Comparison of ENCODE assay signal across 8 cellular contexts in genomic region chr6:128600397-128600951, GRCh38.
DNase-seq lines count a peak whose midpoint lies in the region; ATAC-seq, FAIRE-seq and TF ChIP-seq lines count a peak whose summit lies in the region.

No MANE protein-coding gene starts in this region.

- no peak overlapping the region for H2AFZ ChIP-seq in fibroblast of lung (ENCODE audit: low read length)

- H3K4me3 ChIP-seq in HFF-Myc (replicated peaks; ENCODE audit: low read depth, low read length): no peak overlapping the region
- H3K4me3 ChIP-seq in fibroblast of lung (replicated peaks in 1 of 4; ENCODE audit: control extremely low read depth in 1 of 4, insufficient read depth in 1 of 4, low read depth in 3 of 4, low read length in 4 of 4): no peak overlapping the region
- no peak overlapping the region for H3K4me3 ChIP-seq in kidney (ENCODE audit: low read length in 2 of 2)
- H3K4me3 ChIP-seq in testis: no peak overlapping the region

- H3K9me3 ChIP-seq in fibroblast of lung (ENCODE audit: control insufficient read depth, insufficient read depth, low read depth, low read length) (no peaks in the 10 kb centered on the region), kidney (ENCODE audit: control insufficient read depth in 1 of 2, low read length in 2 of 2) (no peaks in the 10 kb centered on the region), testis (no peaks in the 10 kb centered on the region)

- 57 to 67% methylated on average over 4 of the region's 4 CpGs for WGBS in testis, 2 donors

- H3K27ac ChIP-seq in fibroblast of lung (ENCODE audit: insufficient read depth, low read length) (peak overlapping the region; percentile 80), kidney (ENCODE audit: low read depth in 2 of 2, low read length in 2 of 2) (no peak overlapping the region), testis (no peak overlapping the region)

- H3K36me3 ChIP-seq in fibroblast of lung (ENCODE audit: control insufficient read depth, insufficient read depth, low read length) (no peaks in the 10 kb centered on the region), kidney (ENCODE audit: control insufficient read depth in 1 of 2, insufficient read depth in 2 of 2, low read length in 2 of 2) (no peaks in the 10 kb centered on the region), testis (ENCODE audit: low read depth, missing control alignments) (no peaks in the 10 kb centered on the region)

- FAIRE-seq in kidney (lab: Jason Lieb, UNC): no peak

- no peak for TF ChIP-seq POLR2A in testis (IDR thresholded peaks at IDR 0.05)

- ATAC-seq in GM18499 (IDR thresholded peaks at IDR 0.05; ENCODE audit: insufficient read depth, unreplicated experiment): peak; percentile 49

- H3K27me3 ChIP-seq in fibroblast of lung (ENCODE audit: control insufficient read depth, insufficient read depth, low read length): no peaks in the 10 kb centered on the region
- no peaks in the 10 kb centered on the region for H3K27me3 ChIP-seq in testis

- H3K4me2 ChIP-seq in fibroblast of lung (ENCODE audit: extremely low read depth, insufficient read depth, low read length): peak overlapping the region; percentile 58

- H3K4me1 ChIP-seq in fibroblast of lung (ENCODE audit: control insufficient read depth, extremely low read depth, insufficient read depth, low read length): peaks cover 14% of the 10 kb centered on the region
- H3K4me1 ChIP-seq in kidney (ENCODE audit: control insufficient read depth in 1 of 2, insufficient read depth in 1 of 2, low read depth in 1 of 2, low read length in 2 of 2): no peaks in the 10 kb centered on the region
- H3K4me1 ChIP-seq in testis: no peaks in the 10 kb centered on the region

- TF ChIP-seq CTCF in HFF-Myc (IDR thresholded peaks at IDR 0.05; ENCODE audit: low read depth, low read length, missing control alignments) (no peak), fibroblast of lung (conservative IDR thresholded peaks at IDR 0.05 in 1 of 2, IDR thresholded peaks at IDR 0.05 in 1 of 2; ENCODE audit: low read depth in 1 of 2, low read length in 2 of 2) (no peak), kidney (IDR thresholded peaks at IDR 0.05; ENCODE audit: borderline replicate concordance, extremely low read depth, insufficient read depth) (no peak), testis (IDR thresholded peaks at IDR 0.05) (no peak)

- H3K9ac ChIP-seq in fibroblast of lung (ENCODE audit: insufficient read depth, low read length) (no peak overlapping the region), kidney (ENCODE audit: low read length in 2 of 2) (no peak overlapping the region)

- no peaks in the 10 kb centered on the region for H3K79me2 ChIP-seq in fibroblast of lung (ENCODE audit: control insufficient read depth, insufficient read depth, low read length)

- H4K20me1 ChIP-seq in fibroblast of lung (ENCODE audit: control insufficient read depth, extremely low read depth, insufficient read depth, low read length): no peaks in the 10 kb centered on the region

- intact Hi-C loops in kidney (cut with DNase I): no loop called here
- intact Hi-C loops in testis (cut with DNase I; ENCODE audit: low total_unique reads): no loop called here

- DNase-seq in HFF-Myc (ENCODE audit: extremely low read depth, low read depth): peak; percentile 96
- DNase-seq in NCI-H146 treated with DMSO at 0.1 percent for 48 hours (lab: John Stamatoyannopoulos, UW; ENCODE audit: unreplicated experiment): peak; percentile 90
- DNase-seq in fibroblast of lung (ENCODE audit: low read depth in 2 of 2): peak; percentile 93 to 98
- no peak for DNase-seq in kidney
- no peak for DNase-seq in testis
- DNase-seq in activated naive CD4-positive, alpha-beta T cell treated with anti-CD3 and anti-CD28 coated beads, Interleukin-2, amount 50 U/mL, for 16 hours: no peak
- no peak for DNase-seq in NCI-H526 treated with DMSO at 0.1 percent for 48 hours (lab: John Stamatoyannopoulos, UW)

Comparison
In these comparisons a context has a peak if more than half of its experiments do, and no peak if none do; other contexts are left out.
1. DNase-seq: peak in HFF-Myc (single experiment), NCI-H146 treated with DMSO at 0.1 percent for 48 hours (single experiment) and fibroblast of lung (2 of 2); none in kidney (single experiment), testis (single experiment), activated naive CD4-positive, alpha-beta T cell treated with anti-CD3 and anti-CD28 coated beads, Interleukin-2, amount 50 U/mL, for 16 hours (single experiment) and NCI-H526 treated with DMSO at 0.1 percent for 48 hours (single experiment).